ENCODE assay signal across 1 cellular context in the genomic region with DNA sequence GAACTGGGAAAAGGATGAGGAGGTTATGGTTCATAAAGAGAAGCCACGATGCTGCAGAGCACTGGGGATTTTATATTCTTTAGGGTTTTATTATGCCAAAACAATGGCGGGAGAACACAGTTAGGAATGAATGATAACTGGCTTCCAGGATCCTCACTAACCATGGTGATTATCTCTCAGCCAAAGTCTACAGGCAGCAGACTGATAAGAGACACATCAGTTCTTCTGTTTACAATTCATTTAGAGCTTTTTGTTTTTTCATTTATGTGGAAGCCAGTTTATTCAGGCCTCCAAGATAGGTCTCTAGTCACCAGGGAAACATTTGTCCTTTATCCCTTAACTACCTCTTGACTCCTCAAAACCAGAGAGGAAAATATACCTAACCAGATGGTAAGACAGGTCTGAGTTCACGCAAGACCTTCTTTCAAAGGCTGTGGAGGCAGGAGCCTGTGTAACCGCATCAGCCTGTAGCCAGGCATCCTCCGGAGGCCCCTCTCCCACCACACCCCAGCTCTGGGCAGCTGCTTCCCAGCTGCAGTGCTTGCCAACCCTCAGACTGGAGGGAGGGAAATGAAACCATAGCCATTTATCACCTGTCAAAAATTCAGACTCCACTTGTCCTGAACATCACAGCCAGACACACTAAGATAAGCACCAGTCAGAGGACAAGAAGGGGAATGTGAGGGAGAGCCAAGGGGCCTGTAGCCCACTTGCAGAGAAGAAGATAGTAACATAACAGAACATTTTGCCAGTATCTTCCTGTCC.
TF ChIP-seq lines count a peak whose summit lies in the region.

No MANE protein-coding gene starts in this region.

TF ChIP-seq in K562, 482 proteins besides CTCF, POLR2A, EP300 and RAD21 (continued from another document and continues in another):
- TF ChIP-seq, protein P1, sequence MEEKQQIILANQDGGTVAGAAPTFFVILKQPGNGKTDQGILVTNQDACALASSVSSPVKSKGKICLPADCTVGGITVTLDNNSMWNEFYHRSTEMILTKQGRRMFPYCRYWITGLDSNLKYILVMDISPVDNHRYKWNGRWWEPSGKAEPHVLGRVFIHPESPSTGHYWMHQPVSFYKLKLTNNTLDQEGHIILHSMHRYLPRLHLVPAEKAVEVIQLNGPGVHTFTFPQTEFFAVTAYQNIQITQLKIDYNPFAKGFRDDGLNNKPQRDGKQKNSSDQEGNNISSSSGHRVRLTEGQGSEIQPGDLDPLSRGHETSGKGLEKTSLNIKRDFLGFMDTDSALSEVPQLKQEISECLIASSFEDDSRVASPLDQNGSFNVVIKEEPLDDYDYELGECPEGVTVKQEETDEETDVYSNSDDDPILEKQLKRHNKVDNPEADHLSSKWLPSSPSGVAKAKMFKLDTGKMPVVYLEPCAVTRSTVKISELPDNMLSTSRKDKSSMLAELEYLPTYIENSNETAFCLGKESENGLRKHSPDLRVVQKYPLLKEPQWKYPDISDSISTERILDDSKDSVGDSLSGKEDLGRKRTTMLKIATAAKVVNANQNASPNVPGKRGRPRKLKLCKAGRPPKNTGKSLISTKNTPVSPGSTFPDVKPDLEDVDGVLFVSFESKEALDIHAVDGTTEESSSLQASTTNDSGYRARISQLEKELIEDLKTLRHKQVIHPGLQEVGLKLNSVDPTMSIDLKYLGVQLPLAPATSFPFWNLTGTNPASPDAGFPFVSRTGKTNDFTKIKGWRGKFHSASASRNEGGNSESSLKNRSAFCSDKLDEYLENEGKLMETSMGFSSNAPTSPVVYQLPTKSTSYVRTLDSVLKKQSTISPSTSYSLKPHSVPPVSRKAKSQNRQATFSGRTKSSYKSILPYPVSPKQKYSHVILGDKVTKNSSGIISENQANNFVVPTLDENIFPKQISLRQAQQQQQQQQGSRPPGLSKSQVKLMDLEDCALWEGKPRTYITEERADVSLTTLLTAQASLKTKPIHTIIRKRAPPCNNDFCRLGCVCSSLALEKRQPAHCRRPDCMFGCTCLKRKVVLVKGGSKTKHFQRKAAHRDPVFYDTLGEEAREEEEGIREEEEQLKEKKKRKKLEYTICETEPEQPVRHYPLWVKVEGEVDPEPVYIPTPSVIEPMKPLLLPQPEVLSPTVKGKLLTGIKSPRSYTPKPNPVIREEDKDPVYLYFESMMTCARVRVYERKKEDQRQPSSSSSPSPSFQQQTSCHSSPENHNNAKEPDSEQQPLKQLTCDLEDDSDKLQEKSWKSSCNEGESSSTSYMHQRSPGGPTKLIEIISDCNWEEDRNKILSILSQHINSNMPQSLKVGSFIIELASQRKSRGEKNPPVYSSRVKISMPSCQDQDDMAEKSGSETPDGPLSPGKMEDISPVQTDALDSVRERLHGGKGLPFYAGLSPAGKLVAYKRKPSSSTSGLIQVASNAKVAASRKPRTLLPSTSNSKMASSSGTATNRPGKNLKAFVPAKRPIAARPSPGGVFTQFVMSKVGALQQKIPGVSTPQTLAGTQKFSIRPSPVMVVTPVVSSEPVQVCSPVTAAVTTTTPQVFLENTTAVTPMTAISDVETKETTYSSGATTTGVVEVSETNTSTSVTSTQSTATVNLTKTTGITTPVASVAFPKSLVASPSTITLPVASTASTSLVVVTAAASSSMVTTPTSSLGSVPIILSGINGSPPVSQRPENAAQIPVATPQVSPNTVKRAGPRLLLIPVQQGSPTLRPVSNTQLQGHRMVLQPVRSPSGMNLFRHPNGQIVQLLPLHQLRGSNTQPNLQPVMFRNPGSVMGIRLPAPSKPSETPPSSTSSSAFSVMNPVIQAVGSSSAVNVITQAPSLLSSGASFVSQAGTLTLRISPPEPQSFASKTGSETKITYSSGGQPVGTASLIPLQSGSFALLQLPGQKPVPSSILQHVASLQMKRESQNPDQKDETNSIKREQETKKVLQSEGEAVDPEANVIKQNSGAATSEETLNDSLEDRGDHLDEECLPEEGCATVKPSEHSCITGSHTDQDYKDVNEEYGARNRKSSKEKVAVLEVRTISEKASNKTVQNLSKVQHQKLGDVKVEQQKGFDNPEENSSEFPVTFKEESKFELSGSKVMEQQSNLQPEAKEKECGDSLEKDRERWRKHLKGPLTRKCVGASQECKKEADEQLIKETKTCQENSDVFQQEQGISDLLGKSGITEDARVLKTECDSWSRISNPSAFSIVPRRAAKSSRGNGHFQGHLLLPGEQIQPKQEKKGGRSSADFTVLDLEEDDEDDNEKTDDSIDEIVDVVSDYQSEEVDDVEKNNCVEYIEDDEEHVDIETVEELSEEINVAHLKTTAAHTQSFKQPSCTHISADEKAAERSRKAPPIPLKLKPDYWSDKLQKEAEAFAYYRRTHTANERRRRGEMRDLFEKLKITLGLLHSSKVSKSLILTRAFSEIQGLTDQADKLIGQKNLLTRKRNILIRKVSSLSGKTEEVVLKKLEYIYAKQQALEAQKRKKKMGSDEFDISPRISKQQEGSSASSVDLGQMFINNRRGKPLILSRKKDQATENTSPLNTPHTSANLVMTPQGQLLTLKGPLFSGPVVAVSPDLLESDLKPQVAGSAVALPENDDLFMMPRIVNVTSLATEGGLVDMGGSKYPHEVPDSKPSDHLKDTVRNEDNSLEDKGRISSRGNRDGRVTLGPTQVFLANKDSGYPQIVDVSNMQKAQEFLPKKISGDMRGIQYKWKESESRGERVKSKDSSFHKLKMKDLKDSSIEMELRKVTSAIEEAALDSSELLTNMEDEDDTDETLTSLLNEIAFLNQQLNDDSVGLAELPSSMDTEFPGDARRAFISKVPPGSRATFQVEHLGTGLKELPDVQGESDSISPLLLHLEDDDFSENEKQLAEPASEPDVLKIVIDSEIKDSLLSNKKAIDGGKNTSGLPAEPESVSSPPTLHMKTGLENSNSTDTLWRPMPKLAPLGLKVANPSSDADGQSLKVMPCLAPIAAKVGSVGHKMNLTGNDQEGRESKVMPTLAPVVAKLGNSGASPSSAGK (IDR thresholded peaks at IDR 0.05) = no peak; the same call in 1 of the 2 replicates
- TF ChIP-seq CTCFL (IDR thresholded peaks at IDR 0.05; ENCODE audit: borderline replicate concordance, insufficient read depth, low read depth, low read length, poor library complexity, severe bottlenecking) (no peak), DDX20 (tag; IDR thresholded peaks at IDR 0.05; ENCODE audit: low read depth) (no peak), BCL6 (CRISPR knock-in tag; IDR thresholded peaks at IDR 0.05) (no peak), ZNF764 (CRISPR knock-in tag; IDR thresholded peaks at IDR 0.05; ENCODE audit: low read depth) (no peak), ZNF274 (IDR thresholded peaks at IDR 0.05; ENCODE audit: borderline replicate concordance, low read depth, low read length) (0 out of 2 replicates have a peak, but pooled peaks have one; percentile 9), ZNF24 (IDR thresholded peaks at IDR 0.05) (peak; percentile 98), CCNT2 (IDR thresholded peaks at IDR 0.05; ENCODE audit: borderline replicate concordance, extremely low read depth, insufficient read length, low read depth, low read length) (peak; percentile 84), RFX7 (CRISPR knock-in tag; IDR thresholded peaks at IDR 0.05) (no peak), FOSL1 (tag; conservative IDR thresholded peaks at IDR 0.05) (0 out of 2 replicates have a peak, but pooled peaks have one; percentile 19), MBD2 (IDR thresholded peaks at IDR 0.05; ENCODE audit: borderline replicate concordance, low read depth) (no peak), COPS2 (conservative IDR thresholded peaks at IDR 0.05) (no peak), NEUROD1 (IDR thresholded peaks at IDR 0.05; ENCODE audit: borderline replicate concordance, low read depth, low read length, partially characterized antibody) (no peak), BMI1 (IDR thresholded peaks at IDR 0.05; ENCODE audit: low read length) (no peak), ZNF785 (CRISPR knock-in tag; IDR thresholded peaks at IDR 0.05) (no peak)
- TF ChIP-seq, protein P2, sequence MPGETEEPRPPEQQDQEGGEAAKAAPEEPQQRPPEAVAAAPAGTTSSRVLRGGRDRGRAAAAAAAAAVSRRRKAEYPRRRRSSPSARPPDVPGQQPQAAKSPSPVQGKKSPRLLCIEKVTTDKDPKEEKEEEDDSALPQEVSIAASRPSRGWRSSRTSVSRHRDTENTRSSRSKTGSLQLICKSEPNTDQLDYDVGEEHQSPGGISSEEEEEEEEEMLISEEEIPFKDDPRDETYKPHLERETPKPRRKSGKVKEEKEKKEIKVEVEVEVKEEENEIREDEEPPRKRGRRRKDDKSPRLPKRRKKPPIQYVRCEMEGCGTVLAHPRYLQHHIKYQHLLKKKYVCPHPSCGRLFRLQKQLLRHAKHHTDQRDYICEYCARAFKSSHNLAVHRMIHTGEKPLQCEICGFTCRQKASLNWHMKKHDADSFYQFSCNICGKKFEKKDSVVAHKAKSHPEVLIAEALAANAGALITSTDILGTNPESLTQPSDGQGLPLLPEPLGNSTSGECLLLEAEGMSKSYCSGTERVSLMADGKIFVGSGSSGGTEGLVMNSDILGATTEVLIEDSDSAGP (CRISPR knock-in tag; IDR thresholded peaks at IDR 0.05) = no peak
- TF ChIP-seq, protein P3, sequence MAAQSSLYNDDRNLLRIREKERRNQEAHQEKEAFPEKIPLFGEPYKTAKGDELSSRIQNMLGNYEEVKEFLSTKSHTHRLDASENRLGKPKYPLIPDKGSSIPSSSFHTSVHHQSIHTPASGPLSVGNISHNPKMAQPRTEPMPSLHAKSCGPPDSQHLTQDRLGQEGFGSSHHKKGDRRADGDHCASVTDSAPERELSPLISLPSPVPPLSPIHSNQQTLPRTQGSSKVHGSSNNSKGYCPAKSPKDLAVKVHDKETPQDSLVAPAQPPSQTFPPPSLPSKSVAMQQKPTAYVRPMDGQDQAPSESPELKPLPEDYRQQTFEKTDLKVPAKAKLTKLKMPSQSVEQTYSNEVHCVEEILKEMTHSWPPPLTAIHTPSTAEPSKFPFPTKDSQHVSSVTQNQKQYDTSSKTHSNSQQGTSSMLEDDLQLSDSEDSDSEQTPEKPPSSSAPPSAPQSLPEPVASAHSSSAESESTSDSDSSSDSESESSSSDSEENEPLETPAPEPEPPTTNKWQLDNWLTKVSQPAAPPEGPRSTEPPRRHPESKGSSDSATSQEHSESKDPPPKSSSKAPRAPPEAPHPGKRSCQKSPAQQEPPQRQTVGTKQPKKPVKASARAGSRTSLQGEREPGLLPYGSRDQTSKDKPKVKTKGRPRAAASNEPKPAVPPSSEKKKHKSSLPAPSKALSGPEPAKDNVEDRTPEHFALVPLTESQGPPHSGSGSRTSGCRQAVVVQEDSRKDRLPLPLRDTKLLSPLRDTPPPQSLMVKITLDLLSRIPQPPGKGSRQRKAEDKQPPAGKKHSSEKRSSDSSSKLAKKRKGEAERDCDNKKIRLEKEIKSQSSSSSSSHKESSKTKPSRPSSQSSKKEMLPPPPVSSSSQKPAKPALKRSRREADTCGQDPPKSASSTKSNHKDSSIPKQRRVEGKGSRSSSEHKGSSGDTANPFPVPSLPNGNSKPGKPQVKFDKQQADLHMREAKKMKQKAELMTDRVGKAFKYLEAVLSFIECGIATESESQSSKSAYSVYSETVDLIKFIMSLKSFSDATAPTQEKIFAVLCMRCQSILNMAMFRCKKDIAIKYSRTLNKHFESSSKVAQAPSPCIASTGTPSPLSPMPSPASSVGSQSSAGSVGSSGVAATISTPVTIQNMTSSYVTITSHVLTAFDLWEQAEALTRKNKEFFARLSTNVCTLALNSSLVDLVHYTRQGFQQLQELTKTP (IDR thresholded peaks at IDR 0.05; ENCODE audit: low read depth in 1 of 2, partially characterized antibody in 2 of 2) = no peak
- TF ChIP-seq, protein P4, sequence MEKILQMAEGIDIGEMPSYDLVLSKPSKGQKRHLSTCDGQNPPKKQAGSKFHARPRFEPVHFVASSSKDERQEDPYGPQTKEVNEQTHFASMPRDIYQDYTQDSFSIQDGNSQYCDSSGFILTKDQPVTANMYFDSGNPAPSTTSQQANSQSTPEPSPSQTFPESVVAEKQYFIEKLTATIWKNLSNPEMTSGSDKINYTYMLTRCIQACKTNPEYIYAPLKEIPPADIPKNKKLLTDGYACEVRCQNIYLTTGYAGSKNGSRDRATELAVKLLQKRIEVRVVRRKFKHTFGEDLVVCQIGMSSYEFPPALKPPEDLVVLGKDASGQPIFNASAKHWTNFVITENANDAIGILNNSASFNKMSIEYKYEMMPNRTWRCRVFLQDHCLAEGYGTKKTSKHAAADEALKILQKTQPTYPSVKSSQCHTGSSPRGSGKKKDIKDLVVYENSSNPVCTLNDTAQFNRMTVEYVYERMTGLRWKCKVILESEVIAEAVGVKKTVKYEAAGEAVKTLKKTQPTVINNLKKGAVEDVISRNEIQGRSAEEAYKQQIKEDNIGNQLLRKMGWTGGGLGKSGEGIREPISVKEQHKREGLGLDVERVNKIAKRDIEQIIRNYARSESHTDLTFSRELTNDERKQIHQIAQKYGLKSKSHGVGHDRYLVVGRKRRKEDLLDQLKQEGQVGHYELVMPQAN (IDR thresholded peaks at IDR 0.05; ENCODE audit: borderline replicate concordance) = no peak
